In genomic region chr21:35968564-35968963, GRCh38 we compare ENCODE assay signal across 24 cellular contexts.
"Had no signal": no experiment of that assay in that cellular context is flagged by ENCODE, and none has a peak within 500 bp of the region (broad histone marks: within the 10 kb centered on the region; RNA-seq: fewer than 3 reads in every experiment).

No MANE protein-coding gene starts in this region.

- H3K36me3 ChIP-seq: colonic mucosa, esophagus muscularis mucosa, esophagus squamous epithelium, gastrocnemius medialis, gastroesophageal sphincter, heart left ventricle, heart right ventricle had no signal

- ATAC-seq: effector memory CD8-positive, alpha-beta T cell; esophagus mucosa; foreskin keratinocyte; gastrocnemius medialis; gastroesophageal sphincter; heart left ventricle; heart right ventricle had no signal

- H3K27ac ChIP-seq: colonic mucosa, coronary artery, dorsolateral prefrontal cortex, epithelial cell of prostate, esophagus muscularis mucosa, esophagus squamous epithelium, foreskin keratinocyte, gastrocnemius medialis, gastroesophageal sphincter, heart left ventricle, heart right ventricle had no signal

- H3K27me3 ChIP-seq: colonic mucosa, esophagus muscularis mucosa, esophagus squamous epithelium, gastrocnemius medialis, gastroesophageal sphincter, heart left ventricle had no signal

- H3K9me3 ChIP-seq: colonic mucosa, esophagus muscularis mucosa, esophagus squamous epithelium, gastrocnemius medialis, gastroesophageal sphincter, heart left ventricle, heart right ventricle had no signal

- H3K4me3 ChIP-seq: colonic mucosa, coronary artery, dorsolateral prefrontal cortex, esophagus muscularis mucosa, esophagus squamous epithelium, gastrocnemius medialis, gastroesophageal sphincter, heart left ventricle, heart right ventricle had no signal

- H3K4me1 ChIP-seq: colonic mucosa, esophagus muscularis mucosa, esophagus squamous epithelium, foreskin keratinocyte, gastrocnemius medialis, gastroesophageal sphincter, heart left ventricle, heart right ventricle had no signal

- DNase-seq: colonic mucosa; cortex of kidney; dermis blood vessel endothelial cell; dorsolateral prefrontal cortex; effector CD4-positive, alpha-beta T cell; effector CD8-positive, alpha-beta T cell; effector memory CD4-positive, alpha-beta T cell; effector memory CD8-positive, alpha-beta T cell; endodermal cell; erythroblast; esophagus squamous epithelium; foreskin fibroblast; foreskin keratinocyte; foreskin melanocyte; gastrocnemius medialis; glutamatergic neuron; head of caudate nucleus; heart left ventricle; heart right ventricle had no signal
